In genomic region chr1:11012260-11013159, GRCh38 we compare ENCODE assay signal across 1 cellular context.
TF ChIP-seq lines count a peak whose summit lies in the region.

Gene TARDBP (plus strand): TSS chr1:11012654. CDS start chr1:11013728, 1,074 bp downstream.

TF ChIP-seq in K562, 482 proteins besides CTCF, POLR2A, EP300 and RAD21 (continued from another document and continues in another):
- TF ChIP-seq TSHZ1 (CRISPR knock-in tag; IDR thresholded peaks at IDR 0.05), result no peak
- peak; percentile 56; the same call in 1 of the 2 replicates for TF ChIP-seq ELF4 (CRISPR knock-in tag; IDR thresholded peaks at IDR 0.05)
- TF ChIP-seq SMARCA4 (IDR thresholded peaks at IDR 0.05), result no peak
- no peak for TF ChIP-seq ADNP (tag; IDR thresholded peaks at IDR 0.05)
- no peak for TF ChIP-seq CBX3 (IDR thresholded peaks at IDR 0.05; ENCODE audit: borderline replicate concordance in 1 of 2, low read length in 2 of 2)
- no peak for TF ChIP-seq SRSF9 (IDR thresholded peaks at IDR 0.05; ENCODE audit: borderline replicate concordance, low read depth, low read length)
- TF ChIP-seq KLF1 (tag; IDR thresholded peaks at IDR 0.05), result peak; percentile 77; the same call in 1 of the 2 replicates
- peak; percentile 94 for TF ChIP-seq ASH1L (IDR thresholded peaks at IDR 0.05; ENCODE audit: borderline replicate concordance, low read depth, partially characterized antibody)
- TF ChIP-seq NCOA4 (IDR thresholded peaks at IDR 0.05; ENCODE audit: partially characterized antibody), result no peak
- TF ChIP-seq ZBTB9 (CRISPR knock-in tag; IDR thresholded peaks at IDR 0.05), result 0 out of 2 replicates have a peak, but pooled peaks have one; percentile 34
- no peak; the same call in 1 of the 2 replicates for TF ChIP-seq TRIM28 (IDR thresholded peaks at IDR 0.05)
- peak; percentile 85 for TF ChIP-seq GABPB1 (CRISPR knock-in tag; IDR thresholded peaks at IDR 0.05)
- peak; percentile 88; the same call in 1 of the 2 replicates for TF ChIP-seq RERE (CRISPR knock-in tag; IDR thresholded peaks at IDR 0.05; ENCODE audit: borderline replicate concordance)
- TF ChIP-seq KAT7 (CRISPR knock-in tag; IDR thresholded peaks at IDR 0.05; ENCODE audit: borderline replicate concordance), result peak; percentile 99
- peak; percentile 84 for TF ChIP-seq POLR2AphosphoS5 (IDR thresholded peaks at IDR 0.05; ENCODE audit: control insufficient read depth, insufficient read depth, low read depth, low read length)
- no peak for TF ChIP-seq IRF9 (tag; IDR thresholded peaks at IDR 0.05)
- no peak for TF ChIP-seq FOSL1 (tag; conservative IDR thresholded peaks at IDR 0.05)
- peak; percentile 51 for TF ChIP-seq GABPA (tag; conservative IDR thresholded peaks at IDR 0.05; ENCODE audit: low read depth)
- TF ChIP-seq ETS1 (conservative IDR thresholded peaks at IDR 0.05; ENCODE audit: control insufficient read depth, low read depth, low read length), result peak; percentile 65; the same call in 1 of the 2 replicates
- TF ChIP-seq ZNF239 (CRISPR knock-in tag; IDR thresholded peaks at IDR 0.05), result no peak
- no peak for TF ChIP-seq SAFB (IDR thresholded peaks at IDR 0.05; ENCODE audit: borderline replicate concordance, low read depth, low read length)
- TF ChIP-seq KHSRP (IDR thresholded peaks at IDR 0.05), result no peak
- peak; percentile 98 for TF ChIP-seq FOXP1 (CRISPR knock-in tag; IDR thresholded peaks at IDR 0.05)
- TF ChIP-seq MCM5 (IDR thresholded peaks at IDR 0.05; ENCODE audit: low read depth), result no peak
- TF ChIP-seq, protein P1, sequence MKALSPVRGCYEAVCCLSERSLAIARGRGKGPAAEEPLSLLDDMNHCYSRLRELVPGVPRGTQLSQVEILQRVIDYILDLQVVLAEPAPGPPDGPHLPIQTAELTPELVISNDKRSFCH (CRISPR knock-in tag; IDR thresholded peaks at IDR 0.05), result no peak
- TF ChIP-seq, protein P1 (tag; IDR thresholded peaks at IDR 0.05), result peak; percentile 43; the same call in 1 of the 2 replicates
- no peak for TF ChIP-seq HDAC6 (IDR thresholded peaks at IDR 0.05; ENCODE audit: low read depth, low read length)
- no peak for TF ChIP-seq MCM3 (IDR thresholded peaks at IDR 0.05)
- TF ChIP-seq, protein P2, sequence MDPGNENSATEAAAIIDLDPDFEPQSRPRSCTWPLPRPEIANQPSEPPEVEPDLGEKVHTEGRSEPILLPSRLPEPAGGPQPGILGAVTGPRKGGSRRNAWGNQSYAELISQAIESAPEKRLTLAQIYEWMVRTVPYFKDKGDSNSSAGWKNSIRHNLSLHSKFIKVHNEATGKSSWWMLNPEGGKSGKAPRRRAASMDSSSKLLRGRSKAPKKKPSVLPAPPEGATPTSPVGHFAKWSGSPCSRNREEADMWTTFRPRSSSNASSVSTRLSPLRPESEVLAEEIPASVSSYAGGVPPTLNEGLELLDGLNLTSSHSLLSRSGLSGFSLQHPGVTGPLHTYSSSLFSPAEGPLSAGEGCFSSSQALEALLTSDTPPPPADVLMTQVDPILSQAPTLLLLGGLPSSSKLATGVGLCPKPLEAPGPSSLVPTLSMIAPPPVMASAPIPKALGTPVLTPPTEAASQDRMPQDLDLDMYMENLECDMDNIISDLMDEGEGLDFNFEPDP (CRISPR knock-in tag; IDR thresholded peaks at IDR 0.05), result no peak
- peak; percentile 87 for TF ChIP-seq HNRNPL (IDR thresholded peaks at IDR 0.05; ENCODE audit: low read depth, low read length)
- TF ChIP-seq, protein P3, sequence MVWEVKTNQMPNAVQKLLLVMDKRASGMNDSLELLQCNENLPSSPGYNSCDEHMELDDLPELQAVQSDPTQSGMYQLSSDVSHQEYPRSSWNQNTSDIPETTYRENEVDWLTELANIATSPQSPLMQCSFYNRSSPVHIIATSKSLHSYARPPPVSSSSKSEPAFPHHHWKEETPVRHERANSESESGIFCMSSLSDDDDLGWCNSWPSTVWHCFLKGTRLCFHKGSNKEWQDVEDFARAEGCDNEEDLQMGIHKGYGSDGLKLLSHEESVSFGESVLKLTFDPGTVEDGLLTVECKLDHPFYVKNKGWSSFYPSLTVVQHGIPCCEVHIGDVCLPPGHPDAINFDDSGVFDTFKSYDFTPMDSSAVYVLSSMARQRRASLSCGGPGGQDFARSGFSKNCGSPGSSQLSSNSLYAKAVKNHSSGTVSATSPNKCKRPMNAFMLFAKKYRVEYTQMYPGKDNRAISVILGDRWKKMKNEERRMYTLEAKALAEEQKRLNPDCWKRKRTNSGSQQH (CRISPR knock-in tag; IDR thresholded peaks at IDR 0.05), result no peak
- TF ChIP-seq FOXM1 (IDR thresholded peaks at IDR 0.05; ENCODE audit: low read depth), result peak; percentile 96
- TF ChIP-seq FOXM1 (CRISPR knock-in tag; IDR thresholded peaks at IDR 0.05; ENCODE audit: low read depth), result peak; percentile 93; the same call in 1 of the 2 replicates
- TF ChIP-seq BHLHE40 (IDR thresholded peaks at IDR 0.05; ENCODE audit: low read length), result peak; percentile 96
- TF ChIP-seq ZNF146 (CRISPR knock-in tag; IDR thresholded peaks at IDR 0.05; ENCODE audit: unreplicated experiment), result no peak
- peak; percentile 84; the same call in 1 of the 2 replicates for TF ChIP-seq RBM14 (IDR thresholded peaks at IDR 0.05; ENCODE audit: borderline replicate concordance, insufficient read depth, low read depth, low read length)
- TF ChIP-seq ZBTB33 (CRISPR knock-in tag; IDR thresholded peaks at IDR 0.05), result 0 out of 2 replicates have a peak, but pooled peaks have one; percentile 21
- no peak for TF ChIP-seq NBN (IDR thresholded peaks at IDR 0.05; ENCODE audit: low read depth)
- TF ChIP-seq RBBP5 (IDR thresholded peaks at IDR 0.05; ENCODE audit: borderline replicate concordance, insufficient read depth, low read length, poor library complexity, severe bottlenecking), result peak; percentile 99
- no peak for TF ChIP-seq ETV6 (IDR thresholded peaks at IDR 0.05; ENCODE audit: borderline replicate concordance in 1 of 2, low read depth in 2 of 2, low read length in 1 of 2)
- TF ChIP-seq ETV6 (CRISPR knock-in tag; IDR thresholded peaks at IDR 0.05; ENCODE audit: borderline replicate concordance), result no peak
- TF ChIP-seq JUN (IDR thresholded peaks at IDR 0.05; ENCODE audit: borderline replicate concordance, low read depth, low read length), result peak; percentile 59; the same call in 1 of the 2 replicates
- peak; percentile 88; the same call in 1 of the 2 replicates for TF ChIP-seq JUN (CRISPR knock-in tag; IDR thresholded peaks at IDR 0.05; ENCODE audit: borderline replicate concordance)
